ENCODE assay signal across 10 cellular contexts in the genomic region with DNA sequence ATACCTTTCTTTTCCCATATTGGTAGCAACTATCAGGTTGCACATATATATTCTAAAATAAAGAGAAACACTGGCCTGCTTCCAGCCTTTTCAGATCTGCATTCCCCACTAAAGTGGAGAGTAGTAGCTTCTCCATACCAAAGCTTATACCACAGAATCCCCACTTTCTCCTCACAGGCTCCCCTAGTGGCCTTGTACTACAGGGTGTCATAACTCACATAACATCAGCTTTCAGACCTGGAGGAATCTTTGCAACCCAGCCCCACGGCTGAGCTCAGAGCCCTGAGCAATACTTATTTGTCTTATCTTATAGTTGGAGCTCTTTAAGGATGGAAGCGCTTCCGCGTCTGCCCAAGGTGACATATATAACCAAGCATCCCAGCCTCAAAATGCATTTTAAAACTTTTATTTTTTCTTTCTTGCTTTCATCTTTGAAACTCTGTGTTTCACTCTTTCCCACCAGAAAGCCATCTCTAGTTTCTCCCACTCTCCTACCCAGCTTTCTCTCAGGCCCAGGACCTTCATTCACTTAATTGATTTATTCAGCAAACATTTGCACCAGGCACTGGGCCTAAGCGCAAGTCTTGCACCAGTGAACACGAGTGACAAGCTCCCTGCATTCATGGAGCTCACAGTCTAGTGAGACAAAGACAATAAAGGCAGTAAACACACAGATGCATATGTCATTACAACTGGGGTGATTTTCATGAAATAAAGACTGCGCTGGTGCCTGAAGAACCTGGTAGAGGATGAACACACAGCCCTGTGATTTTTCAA.
DNase-seq lines count a peak whose midpoint lies in the region; ATAC-seq and TF ChIP-seq lines count a peak whose summit lies in the region.
"Had no signal": no experiment of that assay in that cellular context is flagged by ENCODE, and none has a peak within 500 bp of the region (broad histone marks: within the 10 kb centered on the region; RNA-seq: fewer than 3 reads in every experiment).

No MANE protein-coding gene starts in this region.

- intact Hi-C loops in A673 (cut with micrococcal nuclease; ENCODE audit: unreplicated experiment): no loop called here
- intact Hi-C loops in PC-9 (cut with micrococcal nuclease; ENCODE audit: unreplicated experiment): no loop called here

- in situ Hi-C loops in G401 (cut with HindIII; ENCODE audit: low sequenced_read_pairs): no loop called here

- H3K27ac ChIP-seq in A673 (ENCODE audit: low read depth, low read length, poor library complexity, severe bottlenecking): no peak overlapping the region
- no peak overlapping the region for H3K27ac ChIP-seq in PC-9
- H3K27ac ChIP-seq in Peyer's patch: no peak overlapping the region
- H3K27ac ChIP-seq: upper lobe of left lung had no signal

- TF ChIP-seq CTCF in A673 (conservative IDR thresholded peaks at IDR 0.05; ENCODE audit: low read depth, low read length): peak; percentile 54
- peak; percentile 65 for TF ChIP-seq CTCF in PC-9 (conservative IDR thresholded peaks at IDR 0.05)
- peak; percentile 67 for TF ChIP-seq CTCF in fibroblast of mammary gland (conservative IDR thresholded peaks at IDR 0.05; ENCODE audit: control insufficient read depth, insufficient read depth, low read depth, low read length)
- no peak for TF ChIP-seq CTCF in Peyer's patch (IDR thresholded peaks at IDR 0.05)

- POLR2A ChIA-PET in A673 (lab: Charles Lee; ENCODE audit: low non-redundant PET): no interaction called here
- POLR2A ChIA-PET in PC-9 (lab: Charles Lee; ENCODE audit: unreplicated experiment): no interaction called here

- DNase-seq in A673 (ENCODE audit: low spot score) (peak; percentile 41), PC-9 (no peak), fibroblast of mammary gland (ENCODE audit: low read depth) (peak; percentile 46), Peyer's patch (no peak), G401 (ENCODE audit: low spot score) (no peak), HK-2 (ENCODE audit: unreplicated experiment) (no peak), NCI-H2029 treated with DMSO at 0.1 percent for 48 hours (lab: John Stamatoyannopoulos, UW) (no peak)
- DNase-seq: activated B cell treated with CpG ODN at 0.5 μM for 24 hours, upper lobe of left lung had no signal

- H2AFZ ChIP-seq in PC-9: no peak overlapping the region

- BruUV-seq in A673 (replicated peaks; lab: Mats Ljungman, UMichigan) (no TSS peak), PC-9 (replicated peaks; lab: Mats Ljungman, UMichigan) (no TSS peak)

- H4K20me1 ChIP-seq in PC-9 (ENCODE audit: insufficient read depth): no peaks in the 10 kb centered on the region

- H3K36me3 ChIP-seq in A673 (ENCODE audit: insufficient read depth, low read length, poor library complexity, severe bottlenecking) (no peaks in the 10 kb centered on the region), PC-9 (ENCODE audit: low read depth) (no peaks in the 10 kb centered on the region), Peyer's patch (no peaks in the 10 kb centered on the region)
- H3K36me3 ChIP-seq: upper lobe of left lung had no signal

- no peak for TF ChIP-seq POLR2A in Peyer's patch (IDR thresholded peaks at IDR 0.05)

- H3K79me2 ChIP-seq in PC-9 (ENCODE audit: low read depth): no peaks in the 10 kb centered on the region

- H3K4me2 ChIP-seq in PC-9: no peak overlapping the region

- H3K4me1 ChIP-seq in A673 (ENCODE audit: insufficient read depth, low read length, poor library complexity, severe bottlenecking) (no peaks in the 10 kb centered on the region), PC-9 (replicated peaks; ENCODE audit: insufficient read depth) (no peaks in the 10 kb centered on the region), Peyer's patch (no peaks in the 10 kb centered on the region)
- H3K4me1 ChIP-seq: upper lobe of left lung had no signal

- CTCF ChIA-PET in A673 (lab: Charles Lee) (interaction anchor here (0.6 to 1.1 kb wide), 3 partner anchors 16 to 26 kb away, joined by 3 to 7 read pairs (median 3); no protein-coding TSS in a partner anchor), PC-9 (lab: Charles Lee) (no interaction called here)

- ATAC-seq in GM18868 (IDR thresholded peaks at IDR 0.05; ENCODE audit: unreplicated experiment): peak; percentile 57

- H3K9me3 ChIP-seq in A673 (ENCODE audit: low read depth, low read length, poor library complexity, severe bottlenecking) (no peaks in the 10 kb centered on the region), PC-9 (ENCODE audit: insufficient read depth, low read depth) (no peaks in the 10 kb centered on the region), Peyer's patch (no peaks in the 10 kb centered on the region)
- H3K9me3 ChIP-seq: upper lobe of left lung had no signal

- no peaks in the 10 kb centered on the region for H3K9me2 ChIP-seq in PC-9 (ENCODE audit: insufficient read depth)

- no peaks in the 10 kb centered on the region for H3F3A ChIP-seq in PC-9 (ENCODE audit: insufficient read depth, low read depth)

- H3K27me3 ChIP-seq in A673 (replicated peaks; ENCODE audit: insufficient read depth, low read depth, low read length, poor library complexity): peaks cover 4% of the 10 kb centered on the region
- no peaks in the 10 kb centered on the region for H3K27me3 ChIP-seq in PC-9 (ENCODE audit: insufficient read depth, low read depth)
- H3K27me3 ChIP-seq in Peyer's patch: no peaks in the 10 kb centered on the region
- H3K27me3 ChIP-seq: upper lobe of left lung had no signal

- no peak overlapping the region for H3K4me3 ChIP-seq in A673 (ENCODE audit: low read depth, low read length, poor library complexity, severe bottlenecking)
- no peak overlapping the region for H3K4me3 ChIP-seq in PC-9
- no peak overlapping the region for H3K4me3 ChIP-seq in fibroblast of mammary gland (ENCODE audit: control insufficient read depth, low read depth, low read length)
- H3K4me3 ChIP-seq in Peyer's patch: no peak overlapping the region
- H3K4me3 ChIP-seq: upper lobe of left lung had no signal

Comparison
In these comparisons a context has a peak if more than half of its experiments do, and no peak if none do; other contexts are left out.
1. DNase-seq: peak in A673 (single experiment) and fibroblast of mammary gland (single experiment); none in PC-9 (0 of 2), Peyer's patch (0 of 3), G401 (single experiment), HK-2 (single experiment) and NCI-H2029 treated with DMSO at 0.1 percent for 48 hours (single experiment).
2. CTCF ChIP-seq: peak in A673 (single experiment), PC-9 (single experiment) and fibroblast of mammary gland (single experiment); none in Peyer's patch (0 of 6).